In the genomic region with DNA sequence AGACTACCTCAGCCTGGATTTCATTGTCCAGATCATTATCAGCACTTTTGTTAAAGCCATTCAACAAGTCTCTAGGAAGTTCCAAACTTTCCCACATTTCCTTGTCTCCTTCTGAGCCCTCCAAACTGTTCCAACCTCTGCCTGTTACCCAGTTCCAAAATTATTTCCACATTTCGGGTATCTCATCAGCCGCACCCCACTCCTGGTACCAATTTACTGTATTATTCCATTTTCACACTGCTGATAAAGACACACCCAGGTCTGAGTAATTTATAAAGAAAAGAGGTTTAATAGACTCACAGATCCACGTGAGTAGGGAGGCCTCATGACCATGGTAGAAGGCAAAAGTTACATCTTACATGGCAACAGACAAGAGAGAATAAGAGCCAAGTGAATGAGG, we compare ENCODE assay signal across 29 cellular contexts.
"Had no signal": no experiment of that assay in that cellular context is flagged by ENCODE, and none has a peak within 500 bp of the region (broad histone marks: within the 10 kb centered on the region; RNA-seq: fewer than 3 reads in every experiment).

No MANE protein-coding gene starts in this region.

- H3K9me3 ChIP-seq: colonic mucosa, gastrocnemius medialis had no signal

- H2AFZ ChIP-seq: hepatocyte had no signal

- H3K27ac ChIP-seq: colonic mucosa, coronary artery, dorsolateral prefrontal cortex, epithelial cell of prostate, esophagus muscularis mucosa, esophagus squamous epithelium, foreskin keratinocyte, gastrocnemius medialis, gastroesophageal sphincter, heart left ventricle, heart right ventricle, hepatocyte had no signal

- H3K4me1 ChIP-seq: colonic mucosa, esophagus muscularis mucosa, esophagus squamous epithelium, foreskin keratinocyte, gastrocnemius medialis, gastroesophageal sphincter, heart left ventricle, heart right ventricle had no signal

- DNase-seq: colonic mucosa; cortex of kidney; dermis blood vessel endothelial cell; dorsolateral prefrontal cortex; effector CD4-positive, alpha-beta T cell; effector CD8-positive, alpha-beta T cell; effector memory CD4-positive, alpha-beta T cell; effector memory CD8-positive, alpha-beta T cell; endodermal cell; erythroblast; esophagus squamous epithelium; foreskin fibroblast; foreskin keratinocyte; foreskin melanocyte; gastrocnemius medialis; glutamatergic neuron; head of caudate nucleus; heart left ventricle; heart right ventricle had no signal

- H3K4me3 ChIP-seq: colonic mucosa, coronary artery, dorsolateral prefrontal cortex, esophagus muscularis mucosa, esophagus squamous epithelium, gastrocnemius medialis, gastroesophageal sphincter, heart left ventricle, heart right ventricle, hepatocyte had no signal

- H3K4me2 ChIP-seq: hepatocyte had no signal

- H3K79me2 ChIP-seq: hepatocyte had no signal

- FAIRE-seq: colon, endometrium, endothelial cell of umbilical vein, frontal cortex had no signal

- H3K27me3 ChIP-seq: colonic mucosa, dorsolateral prefrontal cortex, esophagus muscularis mucosa, esophagus squamous epithelium, foreskin keratinocyte, gastrocnemius medialis, gastroesophageal sphincter, heart left ventricle, heart right ventricle, hepatocyte had no signal

- ATAC-seq: effector memory CD8-positive, alpha-beta T cell; esophagus mucosa; foreskin keratinocyte; gastrocnemius medialis; gastroesophageal sphincter; heart left ventricle; heart right ventricle had no signal

- H3K36me3 ChIP-seq: colonic mucosa, esophagus muscularis mucosa, esophagus squamous epithelium, gastrocnemius medialis, gastroesophageal sphincter, heart left ventricle, heart right ventricle had no signal
